Comparison of ENCODE assay signal across 25 cellular contexts in the genomic region with DNA sequence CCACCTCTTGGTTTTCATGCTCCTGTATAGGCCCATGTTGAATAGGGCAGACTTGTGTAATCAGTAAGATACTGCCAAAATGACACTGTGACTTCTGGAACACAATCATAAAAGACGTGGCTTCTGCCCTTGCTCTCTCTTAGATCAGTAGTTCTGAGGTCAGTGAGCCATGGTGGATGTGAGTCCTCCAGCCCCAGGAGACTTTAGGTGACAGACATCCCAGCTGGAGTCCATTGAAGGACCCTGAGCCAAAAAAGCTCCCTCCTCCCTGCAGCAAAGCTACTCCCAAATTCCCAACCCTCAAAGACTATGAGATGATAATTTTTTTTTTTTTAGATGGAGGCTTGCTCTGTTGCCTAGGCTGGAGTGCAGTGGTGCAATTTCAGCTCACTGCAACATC. TPM values are rescaled to one million over a fixed set of nuclear protein-coding genes. Genes with fewer than 3 reads are reported as not detected.
"Had no signal": no experiment of that assay in that cellular context is flagged by ENCODE, and none has a peak within 500 bp of the region (broad histone marks: within the 10 kb centered on the region; RNA-seq: fewer than 3 reads in every experiment).

No MANE protein-coding gene starts in this region.

- FAIRE-seq: endothelial cell of umbilical vein, frontal cortex had no signal

- H3K79me2 ChIP-seq: hepatocyte had no signal

- DNase-seq: colonic mucosa; cortex of kidney; effector CD8-positive, alpha-beta T cell; effector memory CD8-positive, alpha-beta T cell; foreskin keratinocyte; heart left ventricle; hypothalamus; immature natural killer cell; islet precursor cell; left cardiac atrium; left lung; left ventricle myocardium superior; lower lobe of right lung; mesenchymal stem cell; midbrain; naive thymus-derived CD4-positive, alpha-beta T cell had no signal

- H3K4me3 Mint-ChIP-seq: dendritic cell treated with granulocyte-macrophage colony-stimulating factor and Interleukin-4, amounts not matched to agents 40 ng/mL and 50 ng/mL, for 4 days; effector memory CD8-positive, alpha-beta T cell; immature natural killer cell; naive thymus-derived CD4-positive, alpha-beta T cell had no signal

- H3K27ac Mint-ChIP-seq: dendritic cell treated with granulocyte-macrophage colony-stimulating factor and Interleukin-4, amounts not matched to agents 40 ng/mL and 50 ng/mL, for 4 days; effector memory CD8-positive, alpha-beta T cell; immature natural killer cell; naive thymus-derived CD4-positive, alpha-beta T cell had no signal

- H3K36me3 Mint-ChIP-seq: immature natural killer cell; naive thymus-derived CD4-positive, alpha-beta T cell had no signal

- H3K9me3 Mint-ChIP-seq: dendritic cell treated with granulocyte-macrophage colony-stimulating factor and Interleukin-4, amounts not matched to agents 40 ng/mL and 50 ng/mL, for 4 days; effector memory CD8-positive, alpha-beta T cell; immature natural killer cell had no signal

- H3K4me1 ChIP-seq: foreskin keratinocyte had no signal

- H3K4me3 ChIP-seq: colonic mucosa, esophagus muscularis mucosa, gastroesophageal sphincter, heart left ventricle, hepatocyte, left lung, lower lobe of right lung had no signal

- H3K36me3 ChIP-seq: colonic mucosa, esophagus muscularis mucosa, gastroesophageal sphincter, heart left ventricle, left lung, lower lobe of right lung had no signal

- H3K9me3 ChIP-seq: colonic mucosa, esophagus muscularis mucosa, gastroesophageal sphincter, heart left ventricle, left lung, lower lobe of right lung had no signal

- H3K27ac ChIP-seq: colonic mucosa, esophagus muscularis mucosa, foreskin keratinocyte, gastroesophageal sphincter, heart left ventricle, hepatocyte, left lung, lower lobe of right lung had no signal

- H3K4me2 ChIP-seq: hepatocyte had no signal

RNA-seq across cellular contexts. Expression of gene RADIL, which starts 3.2 kb away (rescaled TPM):
- total RNA-seq: mononuclear cell had no signal
- polyA plus RNA-seq: immature natural killer cell had no signal

RNA-seq across cellular contexts. Expression of gene PAPOLB, which starts 24.8 kb away (rescaled TPM):
- total RNA-seq: epithelial cell of proximal tubule; fibroblast of villous mesenchyme; foreskin keratinocyte; hepatocyte; mononuclear cell; naive thymus-derived CD4-positive, alpha-beta T cell had no signal
- polyA plus RNA-seq: endothelial cell of umbilical vein; foreskin keratinocyte; hepatocyte; naive thymus-derived CD4-positive, alpha-beta T cell had no signal
